In genomic region chr19:18155095-18156087, GRCh38 we compare ENCODE assay signal across 1 cellular context.
TF ChIP-seq lines count a peak whose summit lies in the region.

No MANE protein-coding gene starts in this region.

TF ChIP-seq in HCT116, 20 proteins besides CTCF, POLR2A, EP300 and RAD21:
- TF ChIP-seq EZH2phosphoT487 (IDR thresholded peaks at IDR 0.05; ENCODE audit: borderline replicate concordance) (no peak), FOSL1 (IDR thresholded peaks at IDR 0.05; ENCODE audit: low read depth) (no peak), MAX (IDR thresholded peaks at IDR 0.05) (no peak), ZNF274 (IDR thresholded peaks at IDR 0.05; ENCODE audit: low read depth, low read length) (no peak), TCF7L2 (IDR thresholded peaks at IDR 0.05; ENCODE audit: borderline replicate concordance, extremely low read depth, insufficient read depth, insufficient read length) (no peak), ELF1 (IDR thresholded peaks at IDR 0.05; ENCODE audit: borderline replicate concordance, low read depth) (no peak), ZBTB33 (IDR thresholded peaks at IDR 0.05; ENCODE audit: extremely low read depth, insufficient replicate concordance, low read length) (no peak)
